ENCODE assay signal across 7 cellular contexts in the genomic region with DNA sequence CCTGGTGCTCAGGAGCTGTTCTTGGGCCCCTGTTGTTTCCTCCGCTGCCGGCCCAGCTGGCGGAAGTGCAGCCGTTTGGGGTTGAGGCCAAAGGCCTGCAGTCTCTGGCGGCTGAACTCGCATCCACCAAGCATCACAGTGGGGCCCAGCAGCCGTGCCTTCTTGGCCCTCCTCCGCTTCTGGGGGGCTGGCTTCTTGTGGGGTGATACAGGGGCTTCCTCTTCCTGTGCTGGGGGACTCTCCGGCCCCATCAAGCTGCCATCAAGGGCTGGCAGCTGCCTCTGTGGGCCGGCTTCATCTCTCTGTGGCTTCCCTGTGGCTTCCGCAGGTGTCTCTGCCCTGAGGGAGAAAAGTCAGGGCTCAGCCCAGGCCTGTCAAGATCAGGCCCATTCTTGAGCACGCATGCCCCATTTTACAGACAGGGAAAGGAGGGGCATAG. TPM values are rescaled to one million over a fixed set of nuclear protein-coding genes. Genes with fewer than 3 reads are reported as not detected.
DNase-seq lines count a peak whose midpoint lies in the region; ATAC-seq, FAIRE-seq and TF ChIP-seq lines count a peak whose summit lies in the region.

No MANE protein-coding gene starts in this region.

- H3K4me3 Mint-ChIP-seq in stimulated activated effector memory CD8-positive, alpha-beta T cell treated with anti-CD3 and anti-CD28 coated beads, Interleukin-12 subunit alpha, Interleukin-12 subunit beta, amount 100 ng/mL, for 72 hours, result peak overlapping the region; percentile 55
- no peak overlapping the region for H3K4me3 Mint-ChIP-seq in Calu3 (ENCODE audit: low read depth, unreplicated experiment)

- peaks cover 26 to 27% of the 10 kb centered on the region in 2 experiments for H3K36me3 ChIP-seq in GM12878 (ENCODE audit: control insufficient read depth in 2 of 2, insufficient read depth in 2 of 2, low read length in 1 of 2)

- no peak overlapping the region for H3K4me3 ChIP-seq in NB4 (ENCODE audit: low read depth, low read length)
- H3K4me3 ChIP-seq in GM12878, result no peak overlapping the region

- TF ChIP-seq EP300 in GM12878 (IDR thresholded peaks at IDR 0.05; ENCODE audit: borderline replicate concordance in 1 of 2, control insufficient read depth in 1 of 2, low read depth in 2 of 2, low read length in 2 of 2), result no peak

- H3K4me1 Mint-ChIP-seq in stimulated activated effector memory CD8-positive, alpha-beta T cell treated with anti-CD3 and anti-CD28 coated beads, Interleukin-12 subunit alpha, Interleukin-12 subunit beta, amount 100 ng/mL, for 72 hours, result peaks cover 50% of the 10 kb centered on the region
- no peaks in the 10 kb centered on the region for H3K4me1 Mint-ChIP-seq in Calu3 (ENCODE audit: low read depth, unreplicated experiment)

- no peak overlapping the region; the same call in 1 of the 2 replicates for H2AFZ ChIP-seq in GM12878 (ENCODE audit: control insufficient read depth, low read depth, low read length)

- peak overlapping the region; percentile 65; the same call in 1 of the 2 replicates for H3K9ac ChIP-seq in GM12878 (ENCODE audit: control insufficient read depth, insufficient read depth, low read length)

- no peaks in the 10 kb centered on the region for H3K27me3 Mint-ChIP-seq in Calu3 (ENCODE audit: unreplicated experiment)

- H3K27me3 ChIP-seq in GM12878 (replicated peaks in 1 of 2; ENCODE audit: control insufficient read depth in 2 of 2, insufficient read depth in 2 of 2, low read length in 1 of 2), result no peaks in the 10 kb centered on the region

- TF ChIP-seq CTCF in NB4 (IDR thresholded peaks at IDR 0.05; ENCODE audit: low read depth, low read length) (no peak), GM12878 (IDR thresholded peaks at IDR 0.05 in 2 of 3, conservative IDR thresholded peaks at IDR 0.05 in 1 of 3; ENCODE audit: control insufficient read depth in 2 of 3, extremely low read depth in 1 of 3, insufficient read depth in 1 of 3, low read depth in 3 of 3, low read length in 3 of 3) (no peak), Calu3 (IDR thresholded peaks at IDR 0.05; ENCODE audit: unreplicated experiment) (no peak)

- CTCF ChIA-PET in GM12878 (lab: Yijun Ruan, JAX) (interaction anchor here (1.3 to 2.1 kb wide), 6 partner anchors 12 to 146 kb away, joined by 4 to 6 read pairs (median 5); a partner anchor contains a TSS), Calu3 (lab: Charles Lee) (no interaction called here)

- ATAC-seq in GM21423 (IDR thresholded peaks at IDR 0.05; ENCODE audit: unreplicated experiment) (peak; percentile 73), GM12878 (peak; percentile 72)
- ATAC-seq in stimulated activated effector memory CD8-positive, alpha-beta T cell treated with anti-CD3 and anti-CD28 coated beads, Interleukin-12 subunit alpha, Interleukin-12 subunit beta, amount 100 ng/mL, for 72 hours, result peak; percentile 82

- FAIRE-seq in GM12878 (lab: Jason Lieb, UNC), result peak; percentile 87

- 31% methylated on average over 12 of the region's 12 CpGs for WGBS in GM12878 (ENCODE audit: insufficient coverage, insufficient replicate concordance, low lambda C conversion rate, missing lambda C conversion rate)

- in situ Hi-C loops in GM12878 (cut with MboI), result no loop called here

- H3K9me3 ChIP-seq in GM12878 (replicated peaks; ENCODE audit: control insufficient read depth, insufficient read depth, low read length), result no peaks in the 10 kb centered on the region; the same call in 2 of the 3 replicates

- no peaks in the 10 kb centered on the region for H3K9me3 Mint-ChIP-seq in stimulated activated effector memory CD8-positive, alpha-beta T cell treated with anti-CD3 and anti-CD28 coated beads, Interleukin-12 subunit alpha, Interleukin-12 subunit beta, amount 100 ng/mL, for 72 hours
- no peaks in the 10 kb centered on the region for H3K9me3 Mint-ChIP-seq in Calu3 (ENCODE audit: low read depth, unreplicated experiment)

- no peaks in the 10 kb centered on the region; the same call in 1 of the 2 replicates for H3K79me2 ChIP-seq in GM12878 (ENCODE audit: control insufficient read depth, insufficient read depth, low read length)

- peak overlapping the region; percentile 91 for H3K27ac Mint-ChIP-seq in stimulated activated effector memory CD8-positive, alpha-beta T cell treated with anti-CD3 and anti-CD28 coated beads, Interleukin-12 subunit alpha, Interleukin-12 subunit beta, amount 100 ng/mL, for 72 hours
- no peak overlapping the region for H3K27ac Mint-ChIP-seq in Calu3 (ENCODE audit: unreplicated experiment)

- no peaks in the 10 kb centered on the region for H4K20me1 ChIP-seq in GM12878 (ENCODE audit: control insufficient read depth, insufficient read depth)

- intact Hi-C loops in GM12878 (cut with micrococcal nuclease; ENCODE audit: unreplicated experiment), result no loop called here
- intact Hi-C loops in Calu3 (cut with micrococcal nuclease; ENCODE audit: unreplicated experiment), result no loop called here

- SMC1A ChIA-PET in GM12878 (lab: Charles Lee; ENCODE audit: uncharacterized antibody, unreplicated experiment), result interaction anchor here (1.1 kb wide), 2 partner anchors 10 to 50 kb away, joined by 3 read pairs; no protein-coding TSS in a partner anchor

- H3K4me1 ChIP-seq in GM12878 (ENCODE audit: control insufficient read depth, insufficient read depth, low read length), result peaks cover 46% of the 10 kb centered on the region

- TF ChIP-seq POLR2A in NB4 (IDR thresholded peaks at IDR 0.05; ENCODE audit: extremely low read depth, insufficient read length) (no peak), GM12878 (IDR thresholded peaks at IDR 0.05; ENCODE audit: low read depth, low read length) (peak; percentile 63; the same call in 1 of the 2 replicates)

- RAD21 ChIA-PET in GM12878 (lab: Charles Lee; ENCODE audit: unreplicated experiment), result interaction anchor here (1.1 to 2.0 kb wide), 4 partner anchors 12 to 146 kb away, joined by 3 to 8 read pairs (median 5); a partner anchor contains a TSS

- POLR2A ChIA-PET in GM12878 (lab: Charles Lee), result interaction anchor here (0.6 to 0.7 kb wide), 2 partner anchors 142 to 410 kb away, joined by 3 to 4 read pairs; no protein-coding TSS in a partner anchor

- TF ChIP-seq RAD21 in GM12878 (IDR thresholded peaks at IDR 0.05; ENCODE audit: insufficient read depth, low read depth, low read length), result no peak

- peak overlapping the region; percentile 62; the same call in 1 of the 2 replicates for H3K4me2 ChIP-seq in GM12878 (ENCODE audit: control insufficient read depth, insufficient read depth)

- H3K27ac ChIP-seq in GM12878 (ENCODE audit: control insufficient read depth, insufficient read depth), result peak overlapping the region; percentile 65

- BruUV-seq in GM12878 (replicated peaks; lab: Mats Ljungman, UMichigan), result no TSS peak
- no TSS peak for BruUV-seq in Calu3 (replicated peaks; lab: Mats Ljungman, UMichigan)

- DNase-seq in NB4 (ENCODE audit: low read depth) (peak; percentile 36), GM12878 (ENCODE audit: low read depth, low spot score) (peak; percentile 55), SIG-M5 (lab: John Stamatoyannopoulos, UW) (no peak), NCI-H1694 (lab: John Stamatoyannopoulos, UW) (no peak), Calu3 (no peak)
- DNase-seq in stimulated activated effector memory CD8-positive, alpha-beta T cell treated with anti-CD3 and anti-CD28 coated beads, Interleukin-12 subunit alpha, Interleukin-12 subunit beta, amount 100 ng/mL, for 72 hours (ENCODE audit: low spot score in 2 of 2), result peak; percentile 42 to 81

- H3K36me3 Mint-ChIP-seq in stimulated activated effector memory CD8-positive, alpha-beta T cell treated with anti-CD3 and anti-CD28 coated beads, Interleukin-12 subunit alpha, Interleukin-12 subunit beta, amount 100 ng/mL, for 72 hours, result peaks cover 100% of the 10 kb centered on the region
- H3K36me3 Mint-ChIP-seq in Calu3 (ENCODE audit: insufficient read depth, unreplicated experiment), result peaks cover 32% of the 10 kb centered on the region

RNA-seq across cellular contexts. Expression of a gene that starts 10.3 kb away (rescaled TPM):
- total RNA-seq in GM12878 (2013; cell fraction: nucleolus; rRNA removed), result 11.7 and 13.3 TPM in 2 replicates
- total RNA-seq in GM12878 (2014; rRNA removed) (15.6 and 16.8 TPM in 2 replicates), GM12878 (2014; rRNA removed; fragmentation: Illumina TruSeq; extraction: Trizol) (8.1 and 8.4 TPM in 2 replicates), GM12878 (2021) (24.2 and 24.3 TPM in 2 replicates), Calu3 (2022) (18.7 and 24.5 TPM in 2 replicates)
- 7.4 TPM for polyA plus RNA-seq in GM12878 (2011; ENCODE audit: low read depth)
- polyA plus RNA-seq in GM12878 (2011; rRNA removed) (7.9 and 14.5 TPM in 2 replicates), GM12878 (2014; fragmentation: Illumina TruSeq; extraction: Trizol) (1.2 and 7.7 TPM in 2 replicates), GM12878 (2014; fragmentation: Nextera tagmentation; extraction: Ambion mirVana) (1 to 10 TPM in 1 of 2 experiments, under 1 TPM in 1; 0.39 to 2.3 TPM), GM12878 (2014; rRNA removed) (26.7 and 28.7 TPM in 2 replicates), GM12878 (2016; fragmentation: Nextera tagmentation; extraction: Ambion mirVana) (10 to 100 TPM; 12.4 to 14.6 TPM)
- polyA plus RNA-seq in GM12878 (2011; cell fraction: cytosol; rRNA removed), result 20.2 and 26.1 TPM in 2 replicates
- polyA plus RNA-seq in GM12878 (2011; cell fraction: nucleus; rRNA removed), result 45.2 and 57.3 TPM in 2 replicates
- 17.3 and 23.3 TPM in 2 replicates for polyA plus RNA-seq in GM12878 (2012)
- 10.1 and 22.5 TPM in 2 replicates for polyA minus RNA-seq in GM12878 (2011; rRNA and poly(A)+ RNA removed)
- polyA minus RNA-seq in GM12878 (2011; cell fraction: cytosol; rRNA and poly(A)+ RNA removed), result 6.4 and 9.4 TPM in 2 replicates
- polyA minus RNA-seq in GM12878 (2011; cell fraction: nucleus; rRNA and poly(A)+ RNA removed), result 10.0 and 14.4 TPM in 2 replicates

RNA-seq across cellular contexts. Expression of a gene that starts 11.8 kb away (rescaled TPM):
- 18.6 and 20.9 TPM in 2 replicates for total RNA-seq in GM12878 (2013; cell fraction: nucleolus; rRNA removed)
- total RNA-seq in GM12878 (2014; rRNA removed), result 25.3 and 31.0 TPM in 2 replicates
- total RNA-seq in GM12878 (2014; rRNA removed; fragmentation: Illumina TruSeq; extraction: Trizol), result 17.6 and 21.0 TPM in 2 replicates
- 32.7 and 36.2 TPM in 2 replicates for total RNA-seq in GM12878 (2021)
- polyA plus RNA-seq in GM12878 (2011; ENCODE audit: low read depth), result 10.2 TPM
- 17.2 and 17.4 TPM in 2 replicates for polyA plus RNA-seq in GM12878 (2011; rRNA removed)
- polyA plus RNA-seq in GM12878 (2011; cell fraction: cytosol; rRNA removed), result 12.3 and 17.7 TPM in 2 replicates
- 43.9 and 57.1 TPM in 2 replicates for polyA plus RNA-seq in GM12878 (2011; cell fraction: nucleus; rRNA removed)
- polyA plus RNA-seq in GM12878 (2012), result 18.6 and 27.4 TPM in 2 replicates
- 21.9 and 24.7 TPM in 2 replicates for polyA plus RNA-seq in GM12878 (2014; fragmentation: Illumina TruSeq; extraction: Trizol)
- 1 to 10 TPM in 1 of 2 experiments, under 1 TPM in 1; 0.98 to 3.4 TPM for polyA plus RNA-seq in GM12878 (2014; fragmentation: Nextera tagmentation; extraction: Ambion mirVana)
- 42.5 and 42.6 TPM in 2 replicates for polyA plus RNA-seq in GM12878 (2014; rRNA removed)
- polyA plus RNA-seq in GM12878 (2016; fragmentation: Nextera tagmentation; extraction: Ambion mirVana), result 10 to 100 TPM; 24.7 to 27.4 TPM
- 5.3 and 7.0 TPM in 2 replicates for polyA minus RNA-seq in GM12878 (2011; rRNA and poly(A)+ RNA removed)
- polyA minus RNA-seq in GM12878 (2011; cell fraction: cytosol; rRNA and poly(A)+ RNA removed), result 8.0 and 9.6 TPM in 2 replicates
- 12.5 and 24.5 TPM in 2 replicates for polyA minus RNA-seq in GM12878 (2011; cell fraction: nucleus; rRNA and poly(A)+ RNA removed)
- total RNA-seq in Calu3 (2022), result 29.6 and 30.8 TPM in 2 replicates

RNA-seq across cellular contexts. Expression of a gene that starts 14.8 kb away (rescaled TPM):
- total RNA-seq in GM12878 (2013; cell fraction: nucleolus; rRNA removed), result 1.3 and 1.9 TPM in 2 replicates
- total RNA-seq in GM12878 (2014; rRNA removed), result 3.4 TPM in 2 replicates
- total RNA-seq in GM12878 (2014; rRNA removed; fragmentation: Illumina TruSeq; extraction: Trizol), result 7.6 and 8.5 TPM in 2 replicates
- 10.2 and 11.0 TPM in 2 replicates for total RNA-seq in GM12878 (2021)
- 4.1 TPM for polyA plus RNA-seq in GM12878 (2011; ENCODE audit: low read depth)
- 11.9 and 17.0 TPM in 2 replicates for polyA plus RNA-seq in GM12878 (2011; rRNA removed)
- polyA plus RNA-seq in GM12878 (2011; cell fraction: cytosol; rRNA removed), result 19.5 and 28.1 TPM in 2 replicates
- polyA plus RNA-seq in GM12878 (2011; cell fraction: nucleus; rRNA removed), result 11.9 and 14.9 TPM in 2 replicates
- 11.9 and 14.9 TPM in 2 replicates for polyA plus RNA-seq in GM12878 (2012)
- polyA plus RNA-seq in GM12878 (2014; fragmentation: Illumina TruSeq; extraction: Trizol), result 3.6 and 5.2 TPM in 2 replicates
- polyA plus RNA-seq in GM12878 (2014; fragmentation: Nextera tagmentation; extraction: Ambion mirVana), result 1 to 10 TPM in 1 of 2 experiments, under 1 TPM in 1; 0.53 to 4.9 TPM
- 17.2 and 18.0 TPM in 2 replicates for polyA plus RNA-seq in GM12878 (2014; rRNA removed)
- polyA plus RNA-seq in GM12878 (2016; fragmentation: Nextera tagmentation; extraction: Ambion mirVana), result 1 to 10 TPM; 5.9 to 9.3 TPM
- 5.3 and 8.3 TPM in 2 replicates for polyA minus RNA-seq in GM12878 (2011; rRNA and poly(A)+ RNA removed)
- 2.9 and 5.2 TPM in 2 replicates for polyA minus RNA-seq in GM12878 (2011; cell fraction: cytosol; rRNA and poly(A)+ RNA removed)
- 1.7 and 1.8 TPM in 2 replicates for polyA minus RNA-seq in GM12878 (2011; cell fraction: nucleus; rRNA and poly(A)+ RNA removed)
- total RNA-seq in Calu3 (2022), result 4.2 and 4.4 TPM in 2 replicates

RNA-seq across cellular contexts. Expression of a gene that starts 33.1 kb away (rescaled TPM):
- not detected in 2 replicates for total RNA-seq in GM12878 (2013; cell fraction: nucleolus; rRNA removed)
- total RNA-seq in GM12878 (2014; rRNA removed), result not detected in 2 replicates
- total RNA-seq in GM12878 (2014; rRNA removed; fragmentation: Illumina TruSeq; extraction: Trizol), result not detected in 2 replicates
- total RNA-seq in GM12878 (2021), result 0.21 and 0.72 TPM in 2 replicates
- polyA plus RNA-seq in GM12878 (2011; ENCODE audit: low read depth), result not detected
- polyA plus RNA-seq in GM12878 (2011; rRNA removed), result not detected in 2 replicates
- not detected in 2 replicates for polyA plus RNA-seq in GM12878 (2011; cell fraction: cytosol; rRNA removed)
- polyA plus RNA-seq in GM12878 (2011; cell fraction: nucleus; rRNA removed), result not detected in 2 replicates
- polyA plus RNA-seq in GM12878 (2012), result not detected in 2 replicates
- not detected in 2 replicates for polyA plus RNA-seq in GM12878 (2014; fragmentation: Illumina TruSeq; extraction: Trizol)
- polyA plus RNA-seq in GM12878 (2014; fragmentation: Nextera tagmentation; extraction: Ambion mirVana), result not detected
- not detected in 2 replicates for polyA plus RNA-seq in GM12878 (2014; rRNA removed)
- polyA plus RNA-seq in GM12878 (2016; fragmentation: Nextera tagmentation; extraction: Ambion mirVana), result not detected
- polyA minus RNA-seq in GM12878 (2011; rRNA and poly(A)+ RNA removed), result not detected in 2 replicates
- polyA minus RNA-seq in GM12878 (2011; cell fraction: cytosol; rRNA and poly(A)+ RNA removed), result 1.3 and 2.1 TPM in 2 replicates
- polyA minus RNA-seq in GM12878 (2011; cell fraction: nucleus; rRNA and poly(A)+ RNA removed), result 0.48 TPM in 1 of 2 replicates, not detected in the other
- 73.7 and 77.9 TPM in 2 replicates for total RNA-seq in Calu3 (2022)

RNA-seq across cellular contexts. Expression of a gene that starts 36.7 kb away (rescaled TPM):
- total RNA-seq in GM12878 (2013; cell fraction: nucleolus; rRNA removed), result not detected in 2 replicates
- 0.11 TPM in 1 of 2 replicates, not detected in the other for total RNA-seq in GM12878 (2014; rRNA removed)
- 0.14 TPM in 1 of 2 replicates, not detected in the other for total RNA-seq in GM12878 (2014; rRNA removed; fragmentation: Illumina TruSeq; extraction: Trizol)
- not detected in 2 replicates for total RNA-seq in GM12878 (2021)
- not detected for polyA plus RNA-seq in GM12878 (2011; ENCODE audit: low read depth)
- 0.04 TPM in 1 of 2 replicates, not detected in the other for polyA plus RNA-seq in GM12878 (2011; rRNA removed)
- 0.03 TPM in 1 of 2 replicates, not detected in the other for polyA plus RNA-seq in GM12878 (2011; cell fraction: cytosol; rRNA removed)
- not detected in 2 replicates for polyA plus RNA-seq in GM12878 (2011; cell fraction: nucleus; rRNA removed)
- polyA plus RNA-seq in GM12878 (2012), result not detected in 2 replicates
- polyA plus RNA-seq in GM12878 (2014; fragmentation: Illumina TruSeq; extraction: Trizol), result not detected in 2 replicates
- polyA plus RNA-seq in GM12878 (2014; fragmentation: Nextera tagmentation; extraction: Ambion mirVana), result not detected
- polyA plus RNA-seq in GM12878 (2014; rRNA removed), result 0.14 TPM in 1 of 2 replicates, not detected in the other
- polyA plus RNA-seq in GM12878 (2016; fragmentation: Nextera tagmentation; extraction: Ambion mirVana), result not detected
- not detected in 2 replicates for polyA minus RNA-seq in GM12878 (2011; rRNA and poly(A)+ RNA removed)
- polyA minus RNA-seq in GM12878 (2011; cell fraction: cytosol; rRNA and poly(A)+ RNA removed), result not detected in 2 replicates
- not detected in 2 replicates for polyA minus RNA-seq in GM12878 (2011; cell fraction: nucleus; rRNA and poly(A)+ RNA removed)
- not detected in 2 replicates for total RNA-seq in Calu3 (2022)

Comparison
In these comparisons a context has a peak if more than half of its experiments do, and no peak if none do; other contexts are left out.
1. DNase-seq: peak in NB4 (single experiment), GM12878 (single experiment) and stimulated activated effector memory CD8-positive, alpha-beta T cell treated with anti-CD3 and anti-CD28 coated beads, Interleukin-12 subunit alpha, Interleukin-12 subunit beta, amount 100 ng/mL, for 72 hours (2 of 2); none in SIG-M5 (single experiment), NCI-H1694 (single experiment) and Calu3 (single experiment).
2. Peak in every context shown above with its lines, with median percentiles within 50 percentile points of each other: ATAC-seq.